9 cellular contexts compared by ENCODE assay signal in the genomic region with DNA sequence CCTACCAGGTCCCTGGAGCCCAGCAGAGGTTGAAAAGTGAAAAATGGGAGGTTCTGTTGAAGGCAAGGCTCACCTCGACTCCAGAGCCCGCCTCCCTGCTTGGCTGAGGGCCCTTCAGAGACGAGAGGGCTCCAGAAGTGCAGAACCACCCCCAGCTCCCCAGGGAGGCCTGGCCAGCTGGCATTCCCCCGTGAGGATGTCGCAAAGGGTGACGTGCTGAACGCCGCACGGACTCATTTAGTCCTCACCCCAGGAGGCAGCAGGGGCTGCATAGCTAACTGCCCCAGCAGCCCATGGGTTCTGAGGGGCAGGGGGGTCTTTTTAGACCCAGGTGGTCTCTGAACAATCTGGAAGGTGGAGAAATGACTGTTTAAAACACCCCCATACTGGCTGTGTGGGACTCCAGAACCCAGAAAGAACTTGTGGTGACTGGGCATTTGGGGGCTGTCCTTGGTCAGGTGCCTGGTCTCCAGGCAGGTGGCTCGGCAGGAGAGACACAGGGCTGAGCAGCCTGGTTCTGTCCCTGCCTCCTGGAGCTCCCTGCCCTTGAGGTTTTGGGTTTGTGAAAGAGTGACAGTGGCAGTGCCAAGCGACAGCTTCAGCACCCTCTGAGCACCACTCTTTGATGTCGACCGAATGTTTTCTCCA. TPM values are rescaled to one million over a fixed set of nuclear protein-coding genes. Genes with fewer than 3 reads are reported as not detected.
A peak's percentile ranks its signal among the peaks of the same experiment; 100 is the strongest.
DNase-seq lines count a peak whose midpoint lies in the region; ATAC-seq and TF ChIP-seq lines count a peak whose summit lies in the region.
"Had no signal": no experiment of that assay in that cellular context is flagged by ENCODE, and none has a peak within 500 bp of the region (broad histone marks: within the 10 kb centered on the region; RNA-seq: fewer than 3 reads in every experiment).

No MANE protein-coding gene starts in this region.

- ATAC-seq in GM19467 (IDR thresholded peaks at IDR 0.05; ENCODE audit: unreplicated experiment) (peak; percentile 52), GM19324 (IDR thresholded peaks at IDR 0.05; ENCODE audit: low FRiP score, unreplicated experiment) (no peak)

- H3K27me3 ChIP-seq in BE2C (no peaks in the 10 kb centered on the region), dorsolateral prefrontal cortex (no peaks in the 10 kb centered on the region)

- TF ChIP-seq CTCF in BE2C (IDR thresholded peaks at IDR 0.05; ENCODE audit: low read depth, low read length) (no peak), dorsolateral prefrontal cortex (IDR thresholded peaks at IDR 0.05 in 54 of 56, conservative IDR thresholded peaks at IDR 0.05 in 2 of 56; ENCODE audit: low read depth in 1 of 56, partially characterized antibody in 56 of 56) (no peak)

- intact Hi-C loops in dorsolateral prefrontal cortex (cut with DNase I) = no loop called here

- peak overlapping the region in 52 of 59 donors; percentile 16 to 76 (median 57) for H3K27ac ChIP-seq in dorsolateral prefrontal cortex
- H3K27ac ChIP-seq: parathyroid adenoma had no signal

- H3K4me3 ChIP-seq in BE2C (ENCODE audit: low read depth, low read length) = no peak overlapping the region
- H3K4me3 ChIP-seq in dorsolateral prefrontal cortex = no peak overlapping the region

- peaks cover 64% of the 10 kb centered on the region for H3K36me3 ChIP-seq in BE2C

- peaks cover 9% of the 10 kb centered on the region for H3K4me1 ChIP-seq in BE2C
- H3K4me1 ChIP-seq: parathyroid adenoma had no signal

- H3K9me3 ChIP-seq in BE2C = no peaks in the 10 kb centered on the region

- DNase-seq in BE2C (peak; percentile 73), NAMALWA (ENCODE audit: low spot score) (peak; percentile 84), dorsolateral prefrontal cortex (peak in 4 of 10 donors; percentile 30 to 67 (median 43)), SW 1271 (lab: John Stamatoyannopoulos, UW) (no peak), NCI-H748 (lab: John Stamatoyannopoulos, UW; ENCODE audit: unreplicated experiment) (no peak)
- DNase-seq in stimulated activated CD4-positive, alpha-beta T cell treated with anti-CD3 and anti-CD28 coated beads, Interleukin-2, amount 100 ng/mL, for 24 hours = no peak

RNA-seq across cellular contexts. Expression of gene ANAPC7, which starts 32.0 kb away (rescaled TPM):
- 101 TPM for polyA plus RNA-seq in BE2C (2012; ENCODE audit: insufficient read depth, insufficient read length, low read depth)
- 10 to 100 TPM; 47.0 to 86.9 (median 63.0) TPM for total RNA-seq in dorsolateral prefrontal cortex

Comparison
In these comparisons a context has a peak if more than half of its experiments do, and no peak if none do; other contexts are left out.
1. DNase-seq: peak in BE2C (single experiment) and NAMALWA (single experiment); none in stimulated activated CD4-positive, alpha-beta T cell treated with anti-CD3 and anti-CD28 coated beads, Interleukin-2, amount 100 ng/mL, for 24 hours (0 of 2), SW 1271 (0 of 2) and NCI-H748 (single experiment).